ENCODE assay signal across 25 cellular contexts in genomic region chr7:75884401-75884800, GRCh38.
"Had no signal": no experiment of that assay in that cellular context is flagged by ENCODE, and none has a peak within 500 bp of the region (broad histone marks: within the 10 kb centered on the region; RNA-seq: fewer than 3 reads in every experiment).

No MANE protein-coding gene starts in this region.

- H3K27me3 Mint-ChIP-seq: activated CD4-positive, alpha-beta T cell treated with anti-CD3 and anti-CD28 coated beads, Interleukin-2, amount 10 ng/mL, durations not matched to agents 7 days and 5 days; activated naive CD8-positive, alpha-beta T cell; activated T-helper 17 cell treated with anti-CD3 and anti-CD28 coated beads, Interleukin-2, amount 50 U/mL, for 72 hours had no signal

- H3K4me3 Mint-ChIP-seq: activated CD4-positive, alpha-beta T cell treated with anti-CD3 and anti-CD28 coated beads, Interleukin-2, amount 10 ng/mL, durations not matched to agents 7 days and 5 days; activated CD8-positive, alpha-beta T cell treated with anti-CD3 and anti-CD28 coated beads, Interleukin-2, amount 10 ng/mL, durations not matched to agents 7 days and 5 days; activated naive CD8-positive, alpha-beta T cell; activated T-helper 17 cell treated with anti-CD3 and anti-CD28 coated beads, Interleukin-2, amount 50 U/mL, for 72 hours; nephron had no signal

- H3K9me3 ChIP-seq: adrenal gland, ascending aorta, left ventricle myocardium inferior, neutrophil, ovary, psoas muscle had no signal

- H3K27ac Mint-ChIP-seq: activated CD4-positive, alpha-beta T cell treated with anti-CD3 and anti-CD28 coated beads, Interleukin-2, amount 10 ng/mL, durations not matched to agents 7 days and 5 days; activated CD8-positive, alpha-beta T cell treated with anti-CD3 and anti-CD28 coated beads, Interleukin-2, amount 10 ng/mL, durations not matched to agents 7 days and 5 days; activated naive CD8-positive, alpha-beta T cell; activated T-helper 17 cell treated with anti-CD3 and anti-CD28 coated beads, Interleukin-2, amount 50 U/mL, for 72 hours; nephron had no signal

- H3K27ac ChIP-seq: ascending aorta, left ventricle myocardium inferior, neutrophil, ovary, psoas muscle had no signal

- DNase-seq: activated CD4-positive, alpha-beta T cell treated with anti-CD3 and anti-CD28 coated beads, Interleukin-2, amount 10 ng/mL, durations not matched to agents 7 days and 5 days; activated CD8-positive, alpha-beta T cell treated with anti-CD3 and anti-CD28 coated beads, Interleukin-2, amount 10 ng/mL, durations not matched to agents 7 days and 5 days; activated T-cell treated with anti-CD3 and anti-CD28 coated beads, Interleukin-2, amount 50 U/mL, for 1 hour; adrenal gland; central memory CD4-positive, alpha-beta T cell; dermis blood vessel endothelial cell; effector CD8-positive, alpha-beta T cell; foreskin melanocyte; hippocampal formation; kidney glomerular epithelial cell; left ventricle myocardium inferior; midbrain; ovary; psoas muscle; stimulated activated CD4-positive, alpha-beta T cell treated with anti-CD3 and anti-CD28 coated beads, Interleukin-12 subunit alpha, Interleukin-12 subunit beta, amount 100 ng/mL, for 4 hours; stimulated activated CD4-positive, alpha-beta T cell treated with anti-CD3 and anti-CD28 coated beads, Interleukin-4, amount 100 ng/mL, for 4 hours; stimulated activated naive CD8-positive, alpha-beta T cell treated with anti-CD3 and anti-CD28 coated beads, Interleukin-15, Interleukin-2, amounts not matched to agents 100 U/mL and 50 U/mL, for 24 hours had no signal

- ATAC-seq: activated CD4-positive, CD25-positive, alpha-beta regulatory T cell treated with anti-CD3 and anti-CD28 coated beads, Interleukin-2, amount 50 U/mL, for 24 hours; activated CD8-positive, alpha-beta T cell treated with anti-CD3 and anti-CD28 coated beads, Interleukin-2, amount 10 ng/mL, durations not matched to agents 7 days and 5 days; activated T-helper 17 cell treated with anti-CD3 and anti-CD28 coated beads, Interleukin-2, amount 50 U/mL, for 72 hours; esophagus mucosa; psoas muscle; right cardiac atrium; stimulated activated naive CD8-positive, alpha-beta T cell treated with anti-CD3 and anti-CD28 coated beads, Interleukin-15, Interleukin-2, amounts not matched to agents 100 U/mL and 50 U/mL, for 24 hours had no signal

- H3K4me3 ChIP-seq: adrenal gland, ascending aorta, left ventricle myocardium inferior, ovary, psoas muscle had no signal

- H3K27me3 ChIP-seq: adrenal gland, ascending aorta, neutrophil, ovary had no signal

- H3K36me3 ChIP-seq: ovary had no signal

- H3K9me3 Mint-ChIP-seq: activated CD4-positive, alpha-beta T cell treated with anti-CD3 and anti-CD28 coated beads, Interleukin-2, amount 10 ng/mL, durations not matched to agents 7 days and 5 days; activated T-helper 17 cell treated with anti-CD3 and anti-CD28 coated beads, Interleukin-2, amount 50 U/mL, for 72 hours; nephron had no signal
